In the genomic region with DNA sequence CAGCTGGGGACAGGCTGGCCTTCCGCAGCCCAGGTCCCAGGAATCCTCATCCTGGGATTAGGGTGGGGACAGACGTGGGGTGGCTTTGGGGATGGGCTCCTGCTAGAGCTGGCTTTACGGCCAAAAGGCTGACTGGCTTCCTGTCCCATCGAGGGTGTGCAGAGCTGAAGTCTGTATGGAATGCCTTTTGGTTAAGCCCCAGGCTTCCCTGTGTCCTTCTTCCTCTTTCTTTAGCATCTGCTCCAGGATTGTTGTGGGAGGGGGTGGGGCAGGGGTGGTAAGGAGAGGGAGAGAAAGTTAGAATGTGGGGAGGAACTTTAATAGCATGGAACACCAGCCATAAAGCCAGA, we compare ENCODE assay signal across 18 cellular contexts. TPM values are rescaled to one million over a fixed set of nuclear protein-coding genes. Genes with fewer than 3 reads are reported as not detected.
A peak's percentile ranks its signal among the peaks of the same experiment; 100 is the strongest.
DNase-seq lines count a peak whose midpoint lies in the region; ATAC-seq and TF ChIP-seq lines count a peak whose summit lies in the region.
"Had no signal": no experiment of that assay in that cellular context is flagged by ENCODE, and none has a peak within 500 bp of the region (broad histone marks: within the 10 kb centered on the region; RNA-seq: fewer than 3 reads in every experiment).

No MANE protein-coding gene starts in this region.

- peak overlapping the region in 1 of 3 donors; percentile 25 for H3K9ac ChIP-seq in skeletal muscle tissue (ENCODE audit: low read depth in 1 of 3, low read length in 3 of 3)

- no peaks in the 10 kb centered on the region for H3K36me3 Mint-ChIP-seq in Calu3 (ENCODE audit: insufficient read depth, unreplicated experiment)
- H3K36me3 Mint-ChIP-seq: immature natural killer cell had no signal

- H3K36me3 ChIP-seq in ascending aorta, result no peaks in the 10 kb centered on the region
- peaks cover 0 to 6% (median 2%) of the 10 kb centered on the region in 3 donors for H3K36me3 ChIP-seq in skeletal muscle tissue (ENCODE audit: control insufficient read depth in 3 of 3, insufficient read depth in 3 of 3, low read length in 3 of 3)
- H3K36me3 ChIP-seq: pancreas had no signal

- BruUV-seq in Calu3 (replicated peaks; lab: Mats Ljungman, UMichigan), result no TSS peak

- CTCF ChIA-PET in Calu3 (lab: Charles Lee), result no interaction called here

- peak overlapping the region; percentile 38 for H3K4me3 ChIP-seq in AG10803 (ENCODE audit: low read length)
- H3K4me3 ChIP-seq in ascending aorta, result peak overlapping the region in 1 of 2 donors; percentile 46
- H3K4me3 ChIP-seq in skeletal muscle tissue (ENCODE audit: low read length in 3 of 3), result no peak overlapping the region
- H3K4me3 ChIP-seq: pancreas, upper lobe of left lung had no signal

- H3K9me3 ChIP-seq in ascending aorta (no peaks in the 10 kb centered on the region), skeletal muscle tissue (ENCODE audit: control insufficient read depth in 3 of 3, low read length in 3 of 3) (no peaks in the 10 kb centered on the region)
- H3K9me3 ChIP-seq: pancreas, upper lobe of left lung had no signal

- no peaks in the 10 kb centered on the region for H3K4me1 Mint-ChIP-seq in Calu3 (ENCODE audit: low read depth, unreplicated experiment)
- H3K4me1 Mint-ChIP-seq: immature natural killer cell had no signal

- H3K4me3 Mint-ChIP-seq in Calu3 (ENCODE audit: low read depth, unreplicated experiment), result no peak overlapping the region
- H3K4me3 Mint-ChIP-seq: immature natural killer cell had no signal

- no peaks in the 10 kb centered on the region for H3K27me3 Mint-ChIP-seq in Calu3 (ENCODE audit: unreplicated experiment)

- peak overlapping the region; percentile 98 for H3K27ac ChIP-seq in ascending aorta
- H3K27ac ChIP-seq in skeletal muscle tissue (ENCODE audit: low read depth, low read length), result peak overlapping the region; percentile 62
- H3K27ac ChIP-seq: pancreas, upper lobe of left lung had no signal

- intact Hi-C loops in ascending aorta (cut with DNase I) (loop anchor here (2.0 kb wide), 1 partner anchor 58 kb away; the partner anchor contains the start of gene AQP1), left colon (cut with DNase I, micrococcal nuclease) (no loop called here), Calu3 (cut with micrococcal nuclease; ENCODE audit: unreplicated experiment) (no loop called here)

- no peaks in the 10 kb centered on the region for H3K27me3 ChIP-seq in ascending aorta
- H3K27me3 ChIP-seq in skeletal muscle tissue (ENCODE audit: control insufficient read depth in 3 of 3, insufficient read depth in 3 of 3, low read length in 3 of 3), result no peaks in the 10 kb centered on the region
- H3K27me3 ChIP-seq: pancreas, upper lobe of left lung had no signal

- no peak overlapping the region for H3K27ac Mint-ChIP-seq in Calu3 (ENCODE audit: unreplicated experiment)
- H3K27ac Mint-ChIP-seq: immature natural killer cell had no signal

- H3K4me1 ChIP-seq in ascending aorta (peaks cover 15 to 57% of the 10 kb centered on the region in 2 donors), skeletal muscle tissue (ENCODE audit: control insufficient read depth in 3 of 3, insufficient read depth in 3 of 3, low read length in 3 of 3) (peaks cover 10 to 18% (median 12%) of the 10 kb centered on the region in 3 donors)
- H3K4me1 ChIP-seq: pancreas had no signal

- H3K9me3 Mint-ChIP-seq in Calu3 (ENCODE audit: low read depth, unreplicated experiment), result no peaks in the 10 kb centered on the region
- H3K9me3 Mint-ChIP-seq: immature natural killer cell had no signal

- ATAC-seq in left colon, result peak; percentile 14
- ATAC-seq: pancreas had no signal

- DNase-seq in AG10803 (ENCODE audit: low read depth), result peak; percentile 77
- DNase-seq in ascending aorta (ENCODE audit: low spot score in 2 of 2), result peak in 1 of 2 donors; percentile 76
- no peak for DNase-seq in left colon
- no peak for DNase-seq in NCI-H510A (lab: John Stamatoyannopoulos, UW)
- DNase-seq in Calu3, result no peak
- DNase-seq in germinal center (ENCODE audit: low spot score), result no peak
- DNase-seq in ureter (ENCODE audit: low spot score), result no peak
- DNase-seq: ACHN; activated CD8-positive, alpha-beta memory T cell treated with anti-CD3 and anti-CD28 coated beads for 24 hours; activated gamma-delta T cell; effector CD4-positive, alpha-beta T cell; immature natural killer cell; NCI-H1105; NCI-H446; OCI-M1; pancreas; upper lobe of left lung had no signal

- TF ChIP-seq CTCF in AG10803 (conservative IDR thresholded peaks at IDR 0.05; ENCODE audit: low read length), result no peak
- no peak for TF ChIP-seq CTCF in ascending aorta (IDR thresholded peaks at IDR 0.05)
- TF ChIP-seq CTCF in Calu3 (IDR thresholded peaks at IDR 0.05; ENCODE audit: unreplicated experiment), result no peak

RNA-seq across cellular contexts. Expression of gene AQP1, which starts 59.3 kb away (rescaled TPM):
- 2,113 TPM for total RNA-seq in ascending aorta
- 10 to 100 TPM; 27.6 to 45.5 TPM for total RNA-seq in left colon
- total RNA-seq in skeletal muscle tissue, result 67.8 TPM
- 1.7 and 2.6 TPM in 2 replicates for total RNA-seq in Calu3 (2022)
- total RNA-seq in ureter, result 373 TPM
